Comparison of ENCODE assay signal across 8 cellular contexts in the genomic region with DNA sequence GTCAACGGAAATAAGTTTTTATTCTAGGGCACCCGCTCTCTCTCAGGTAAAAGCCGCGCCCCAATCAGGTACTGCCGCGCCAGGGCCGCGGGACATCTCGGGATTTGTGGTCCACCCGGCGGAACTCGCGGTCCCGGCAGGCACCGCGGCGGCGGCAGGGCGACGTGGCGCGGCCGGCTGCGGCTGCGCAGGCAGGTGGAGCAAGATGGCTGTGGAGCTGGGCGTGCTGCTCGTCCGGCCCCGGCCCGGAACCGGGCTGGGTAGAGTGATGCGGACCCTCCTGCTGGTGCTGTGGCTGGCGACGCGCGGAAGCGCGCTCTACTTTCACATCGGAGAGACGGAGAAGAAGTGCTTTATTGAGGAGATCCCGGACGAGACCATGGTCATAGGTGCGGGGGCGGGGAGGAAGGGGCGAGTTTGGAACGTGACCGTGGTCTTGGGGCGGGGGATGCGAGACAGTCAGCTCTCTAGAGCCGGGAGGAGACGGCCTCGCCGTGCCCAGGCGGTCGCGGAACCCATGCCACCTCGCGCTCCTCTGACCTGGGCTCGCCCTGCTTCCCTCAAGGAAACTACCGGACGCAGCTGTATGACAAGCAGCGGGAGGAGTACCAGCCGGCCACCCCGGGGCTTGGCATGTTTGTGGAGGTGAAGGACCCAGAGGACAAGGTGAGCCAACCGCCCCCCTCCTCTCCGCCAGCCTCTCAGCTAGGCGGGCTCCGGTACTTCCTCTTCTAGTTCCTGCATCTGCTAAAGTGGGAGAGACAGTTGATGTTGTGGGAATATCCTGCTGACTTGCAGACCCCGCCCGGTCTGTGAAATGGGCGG. TPM values are rescaled to one million over a fixed set of nuclear protein-coding genes. Genes with fewer than 3 reads are reported as not detected.
DNase-seq lines count a peak whose midpoint lies in the region; ATAC-seq, FAIRE-seq and TF ChIP-seq lines count a peak whose summit lies in the region.

A gene (plus strand): TSS at position 194 of the 825 bp plus-strand sequence. CDS start 12 bp downstream, at position 206.

- 0% methylated on average over 69 to 70 of the region's 71 CpGs for WGBS in pancreas, 2 donors
- under 1% methylated on average over 71 of the region's 71 CpGs for WGBS in thymus

- H3K4me1 ChIP-seq in pancreas: peaks cover 0 to 15% (median 6%) of the 10 kb centered on the region in 3 donors
- H3K4me1 ChIP-seq in thymus (ENCODE audit: control insufficient read depth, insufficient read depth, low read length): peaks cover 8% of the 10 kb centered on the region

- H3K27ac ChIP-seq in pancreas (peak within 1 kb of the TSS; percentile 70 to 82 (median 79)), thymus (ENCODE audit: low read depth) (peak within 1 kb of the TSS; percentile 55)

- ATAC-seq in Right ventricle myocardium inferior (peak; percentile 97), pancreas (peak; percentile 96 to 98 (median 97))

- H3K27me3 ChIP-seq in H7 (ENCODE audit: control insufficient read depth, insufficient read depth, low read length) (no peaks in the 10 kb centered on the region; the same call in 1 of the 2 replicates), MG63 (peaks cover 40% of the 10 kb centered on the region), pancreas (no peaks in the 10 kb centered on the region), thymus (ENCODE audit: control insufficient read depth, insufficient read depth) (peaks cover 5% of the 10 kb centered on the region)

- TF ChIP-seq CTCF in pancreas (IDR thresholded peaks at IDR 0.05): no peak

- DNase-seq in GM04504 (ENCODE audit: low read depth) (peak; percentile 48), H7 (peak; percentile 96), MG63 (peak; percentile 90), SW480 (ENCODE audit: low spot score) (peak; percentile 88), Right ventricle myocardium inferior (ENCODE audit: missing footprints) (peak; percentile 94), pancreas (peak; percentile 86 to 96 (median 91))
- DNase-seq in activated naive CD8-positive, alpha-beta T cell treated with anti-CD3 and anti-CD28 coated beads, Interleukin-2, amount 50 U/mL, for 16 hours (ENCODE audit: low read depth, low spot score): peak; percentile 77

- H3K4me3 ChIP-seq in H7 (ENCODE audit: insufficient read depth, low read depth, low read length) (peak within 1 kb of the TSS; percentile 92), MG63 (peak within 1 kb of the TSS; percentile 88), pancreas (peak within 1 kb of the TSS; percentile 79 to 94 (median 80)), thymus (ENCODE audit: low read length) (peak within 1 kb of the TSS; percentile 77)

- H3K9me3 ChIP-seq in MG63 (no peaks in the 10 kb centered on the region), pancreas (no peaks in the 10 kb centered on the region), thymus (ENCODE audit: control insufficient read depth) (no peaks in the 10 kb centered on the region)

- intact Hi-C loops in Right ventricle myocardium inferior (cut with DNase I) (loop anchor here (1.0 to 5.0 kb wide), 2 partner anchors 8 to 35 kb away; a partner anchor contains a TSS), pancreas (cut with DNase I) (no loop called here)

- H3K36me3 ChIP-seq in H7 (replicated peaks; ENCODE audit: control insufficient read depth, insufficient read depth, low read length) (peaks cover 27% of the 10 kb centered on the region), MG63 (peaks cover 47% of the 10 kb centered on the region), pancreas (peaks cover 0 to 33% (median 22%) of the 10 kb centered on the region in 3 donors), thymus (ENCODE audit: control insufficient read depth, insufficient read depth) (peaks cover 36% of the 10 kb centered on the region)

- FAIRE-seq in pancreas (lab: Jason Lieb, UNC): no peak

RNA-seq across cellular contexts. Expression of the gene that starts here (rescaled TPM):
- total RNA-seq in H7 (2014; rRNA removed; shearing (Covaris generic)): 52.3 and 59.4 TPM in 2 replicates
- total RNA-seq in MG63 (2014; rRNA removed; shearing (Covaris generic); ENCODE audit: low replicate concordance): 310 and 483 TPM in 2 replicates
- total RNA-seq in Right ventricle myocardium inferior: 75.3 TPM
- total RNA-seq in pancreas: 100 to 1,000 TPM in 5 of 6 donors, 10 to 100 TPM in 1; 99.1 to 167 (median 124) TPM
- polyA plus RNA-seq in pancreas: 100 to 1,000 TPM; 105 to 113 TPM
- 104 TPM for polyA plus RNA-seq in thymus

Comparison
In these comparisons a context has a peak if more than half of its experiments do, and no peak if none do; other contexts are left out.
1. Peak in every context shown above with its lines: DNase-seq, ATAC-seq, H3K4me3 ChIP-seq and H3K27ac ChIP-seq.